8 cellular contexts compared by ENCODE assay signal in the genomic region with DNA sequence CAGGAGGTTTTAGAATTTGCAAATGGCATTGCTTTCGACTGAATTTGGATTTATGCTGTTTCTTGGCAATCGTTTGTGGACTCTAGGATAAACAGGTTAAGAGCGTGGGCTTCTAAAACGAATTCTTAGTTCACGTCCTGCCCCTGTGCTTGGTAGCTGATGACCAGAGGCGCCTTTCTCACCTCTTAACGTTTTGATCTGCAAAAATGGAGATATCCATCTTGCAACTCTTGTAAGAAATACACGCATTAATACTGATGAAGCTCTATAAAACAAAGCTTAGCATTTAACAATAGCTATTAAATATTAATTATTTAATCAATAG. TPM values are rescaled to one million over a fixed set of nuclear protein-coding genes. Genes with fewer than 3 reads are reported as not detected.
DNase-seq lines count a peak whose midpoint lies in the region; TF ChIP-seq lines count a peak whose summit lies in the region.

No MANE protein-coding gene starts in this region.

- H3K27me3 ChIP-seq in duodenal mucosa (ENCODE audit: control insufficient read depth in 1 of 2, insufficient read depth in 2 of 2, low read length in 2 of 2) = no peaks in the 10 kb centered on the region
- peaks cover 6% of the 10 kb centered on the region for H3K27me3 ChIP-seq in neural progenitor cell

- TF ChIP-seq CTCF in CD14-positive monocyte (IDR thresholded peaks at IDR 0.05) = no peak
- no peak for TF ChIP-seq CTCF in NB4 (IDR thresholded peaks at IDR 0.05; ENCODE audit: low read depth, low read length)
- TF ChIP-seq CTCF in neural progenitor cell (IDR thresholded peaks at IDR 0.05) = no peak

- H3F3A ChIP-seq in neural progenitor cell (ENCODE audit: low read depth) = peaks cover 13% of the 10 kb centered on the region

- TF ChIP-seq POLR2A in NB4 (IDR thresholded peaks at IDR 0.05; ENCODE audit: extremely low read depth, insufficient read length) = no peak

- H3K9me3 Mint-ChIP-seq in CD14-positive monocyte (peaks cover 0 to 3% (median 0%) of the 10 kb centered on the region in 7 donors), neural progenitor cell (no peaks in the 10 kb centered on the region)

- H4K20me1 ChIP-seq in neural progenitor cell (ENCODE audit: low read depth) = no peaks in the 10 kb centered on the region

- intact Hi-C loops in CD14-positive monocyte (cut with micrococcal nuclease) = loop anchor here (5.0 to 10.0 kb wide), 5 partner anchors 97 to 857 kb away; partner anchors contain the start of genes HMGB1 (in 1 of the 2), HSPH1 (in 1 of the 2) and UBL3 (in 1 of the 2)

- H3K9me3 ChIP-seq in duodenal mucosa (ENCODE audit: control insufficient read depth in 1 of 2, low read length in 2 of 2) (no peaks in the 10 kb centered on the region), neural progenitor cell (ENCODE audit: low read depth) (no peaks in the 10 kb centered on the region)

- H3K36me3 ChIP-seq in duodenal mucosa (ENCODE audit: control insufficient read depth in 1 of 2, insufficient read depth in 2 of 2, low read length in 2 of 2) (no peaks in the 10 kb centered on the region), neural progenitor cell (no peaks in the 10 kb centered on the region)

- H3K79me2 ChIP-seq in neural progenitor cell (ENCODE audit: low read depth) = peaks cover 45% of the 10 kb centered on the region

- H3K4me1 Mint-ChIP-seq in CD14-positive monocyte = peaks cover 36% of the 10 kb centered on the region
- H3K4me1 Mint-ChIP-seq in neural progenitor cell = peaks cover 26% of the 10 kb centered on the region

- H3K4me3 Mint-ChIP-seq in CD14-positive monocyte = peak overlapping the region; percentile 83 to 90
- peak overlapping the region; percentile 91 for H3K4me3 Mint-ChIP-seq in neural progenitor cell

- H3K4me3 ChIP-seq in NB4 (ENCODE audit: low read depth, low read length) (peak overlapping the region; percentile 76), duodenal mucosa (ENCODE audit: low read depth in 1 of 2, low read length in 2 of 2) (peak overlapping the region; percentile 84 to 95), neural progenitor cell (peak overlapping the region; percentile 82)

- DNase-seq in CD14-positive monocyte (ENCODE audit: low spot score) (no peak), NB4 (ENCODE audit: low read depth) (no peak), neural progenitor cell (ENCODE audit: low spot score) (no peak), MV-4-11 (lab: John Stamatoyannopoulos, UW) (no peak), DMS79 (lab: John Stamatoyannopoulos, UW) (no peak), NCI-H1105 (lab: John Stamatoyannopoulos, UW) (no peak), islet precursor cell (no peak)

- no peaks in the 10 kb centered on the region for H3K36me3 Mint-ChIP-seq in CD14-positive monocyte
- no peaks in the 10 kb centered on the region for H3K36me3 Mint-ChIP-seq in neural progenitor cell

- no peak overlapping the region for H3K27ac ChIP-seq in duodenal mucosa (ENCODE audit: low read depth, low read length)
- H3K27ac ChIP-seq in neural progenitor cell = no peak overlapping the region

- H3K27ac Mint-ChIP-seq in CD14-positive monocyte (peak overlapping the region in 1 of 7 donors; percentile 81), neural progenitor cell (no peak overlapping the region)

- peak overlapping the region; percentile 21 to 65 for H3K9ac ChIP-seq in duodenal mucosa (ENCODE audit: low read depth in 1 of 2, low read length in 2 of 2)
- no peak overlapping the region for H3K9ac ChIP-seq in neural progenitor cell

- H3K27me3 Mint-ChIP-seq in CD14-positive monocyte (ENCODE audit: low read depth in 3 of 3) (peaks cover 0 to 2% (median 0%) of the 10 kb centered on the region in 3 donors), neural progenitor cell (ENCODE audit: insufficient read depth, low read depth) (no peaks in the 10 kb centered on the region)

- peak overlapping the region; percentile 92 for H3K4me2 ChIP-seq in neural progenitor cell

- H3K4me1 ChIP-seq in duodenal mucosa (ENCODE audit: control insufficient read depth in 1 of 2, insufficient read depth in 2 of 2, low read length in 2 of 2) (peaks cover 3 to 11% of the 10 kb centered on the region in 2 donors), neural progenitor cell (peaks cover 8% of the 10 kb centered on the region)

- peak overlapping the region; percentile 88 for H2AFZ ChIP-seq in neural progenitor cell (replicated peaks)

RNA-seq across cellular contexts. Expression of gene KATNAL1, which starts 0.6 kb away (rescaled TPM):
- polyA plus RNA-seq in CD14-positive monocyte = 1 to 10 TPM; 1.0 to 1.2 TPM
- total RNA-seq in neural progenitor cell (ENCODE audit: low replicate concordance) = 15.3 and 33.6 TPM in 2 replicates
